24 cellular contexts compared by ENCODE assay signal in genomic region chr9:95276395-95276954, GRCh38.
"Had no signal": no experiment of that assay in that cellular context is flagged by ENCODE, and none has a peak within 500 bp of the region (broad histone marks: within the 10 kb centered on the region; RNA-seq: fewer than 3 reads in every experiment).

No MANE protein-coding gene starts in this region.

- DNase-seq: activated CD4-positive, CD25-positive, alpha-beta regulatory T cell; activated CD8-positive, alpha-beta memory T cell treated with anti-CD3 and anti-CD28 coated beads, Interleukin-2, amount 50 U/mL, for 4 hours; activated gamma-delta T cell; dorsolateral prefrontal cortex; effector memory CD4-positive, alpha-beta T cell; erythroblast; gastrocnemius medialis; glutamatergic neuron; left lung; lower lobe of right lung; mesenchymal stem cell; right lobe of liver; stimulated activated CD4-positive, alpha-beta T cell treated with anti-CD3 and anti-CD28 coated beads, Interleukin-12 subunit alpha, Interleukin-12 subunit beta, amount 100 ng/mL, for 4 hours; stimulated activated CD4-positive, alpha-beta T cell treated with anti-CD3 and anti-CD28 coated beads, Interleukin-4, amount 100 ng/mL, for 24 hours; stomach; T-helper 1 cell; thyroid gland; upper lobe of left lung had no signal

- H3K27ac Mint-ChIP-seq: activated naive CD8-positive, alpha-beta T cell; activated T-helper 1 cell treated with anti-CD3 and anti-CD28 coated beads, Interleukin-12 subunit alpha, Interleukin-12 subunit beta, Interleukin-2, Interleukin-4 antibody, amounts not matched to agents 30 ng/mL and 10 ng/mL and 1 ng/mL, durations not matched to agents 14 hours and 24 hours and 36 hours; brain; nephron; progenitor cell of endocrine pancreas; stimulated activated effector memory CD8-positive, alpha-beta T cell treated with anti-CD3 and anti-CD28 coated beads, Interleukin-12 subunit alpha, Interleukin-12 subunit beta, amount 100 ng/mL, for 72 hours had no signal

- H3K4me3 Mint-ChIP-seq: activated naive CD8-positive, alpha-beta T cell; activated T-helper 1 cell treated with anti-CD3 and anti-CD28 coated beads, Interleukin-12 subunit alpha, Interleukin-12 subunit beta, Interleukin-2, Interleukin-4 antibody, amounts not matched to agents 30 ng/mL and 10 ng/mL and 1 ng/mL, durations not matched to agents 14 hours and 24 hours and 36 hours; brain; nephron; stimulated activated effector memory CD8-positive, alpha-beta T cell treated with anti-CD3 and anti-CD28 coated beads, Interleukin-12 subunit alpha, Interleukin-12 subunit beta, amount 100 ng/mL, for 72 hours had no signal

- ATAC-seq: gastrocnemius medialis; left lung; lower lobe of right lung; right lobe of liver; stimulated activated effector memory CD8-positive, alpha-beta T cell treated with anti-CD3 and anti-CD28 coated beads, Interleukin-12 subunit alpha, Interleukin-12 subunit beta, amount 100 ng/mL, for 72 hours had no signal

- H3K36me3 Mint-ChIP-seq: stimulated activated effector memory CD8-positive, alpha-beta T cell treated with anti-CD3 and anti-CD28 coated beads, Interleukin-12 subunit alpha, Interleukin-12 subunit beta, amount 100 ng/mL, for 72 hours had no signal

- H3K27me3 Mint-ChIP-seq: activated naive CD8-positive, alpha-beta T cell; progenitor cell of endocrine pancreas had no signal

- H3K4me1 Mint-ChIP-seq: brain, nephron had no signal
